Comparison of ENCODE assay signal across 12 cellular contexts in the genomic region with DNA sequence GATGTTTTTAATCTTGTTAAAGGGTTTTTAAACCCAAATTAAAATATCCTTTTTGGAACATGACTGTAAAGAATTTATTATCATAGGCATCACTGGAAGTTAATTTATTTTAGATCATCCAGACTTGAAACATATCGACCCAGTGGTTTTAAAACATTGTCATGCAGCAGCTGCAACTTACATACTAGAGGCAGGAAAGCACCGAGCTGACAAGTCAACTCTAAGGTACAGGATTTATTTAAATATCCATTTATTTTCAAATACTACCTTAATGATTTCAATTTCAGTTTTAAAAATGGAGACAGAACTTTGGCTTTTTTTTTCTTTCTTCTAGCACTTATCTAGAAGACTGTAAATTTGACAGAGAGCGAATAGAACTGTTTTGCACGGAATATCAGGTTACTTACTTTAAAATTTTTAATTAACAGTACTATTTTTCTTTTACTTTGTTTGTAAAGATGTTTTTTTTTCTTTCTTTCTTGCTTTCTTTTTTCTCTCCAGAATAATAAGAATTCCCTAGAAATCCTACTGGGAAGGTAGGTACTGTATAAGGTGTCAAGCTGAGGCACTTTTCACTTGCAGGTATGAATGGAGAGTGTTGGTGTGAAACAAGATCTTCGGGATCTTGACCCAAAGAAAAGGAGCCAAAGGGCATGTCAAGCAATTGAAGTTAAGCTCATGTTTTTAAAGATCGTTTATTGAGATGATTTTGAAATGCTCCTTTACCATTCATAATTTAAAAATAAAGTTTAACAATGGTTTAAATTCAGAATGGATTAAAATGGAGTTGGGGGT. TPM values are rescaled to one million over a fixed set of nuclear protein-coding genes. Genes with fewer than 3 reads are reported as not detected.
A peak's percentile ranks its signal among the peaks of the same experiment; 100 is the strongest.
DNase-seq lines count a peak whose midpoint lies in the region; ATAC-seq and TF ChIP-seq lines count a peak whose summit lies in the region.
"Had no signal": no experiment of that assay in that cellular context is flagged by ENCODE, and none has a peak within 500 bp of the region (broad histone marks: within the 10 kb centered on the region; RNA-seq: fewer than 3 reads in every experiment).

No MANE protein-coding gene starts in this region.

- no peaks in the 10 kb centered on the region for H3K9me2 ChIP-seq in GM23248 (ENCODE audit: insufficient read depth)

- peaks cover 50% of the 10 kb centered on the region for H3K27me3 Mint-ChIP-seq in activated naive CD8-positive, alpha-beta T cell treated with anti-CD3 and anti-CD28 coated beads for 36 hours
- peaks cover 0 to 5% (median 0%) of the 10 kb centered on the region in 3 donors for H3K27me3 Mint-ChIP-seq in naive B cell

- 81 to 85% methylated on average over 6 of the region's 6 CpGs for WGBS in GM23248 (ENCODE audit: low coverage in 1 of 2, low lambda C conversion rate in 2 of 2, missing lambda C conversion rate in 2 of 2), 2 experiments

- no peaks in the 10 kb centered on the region for H3K9me3 ChIP-seq in BLaER1
- H3K9me3 ChIP-seq in GM23248 (ENCODE audit: low read depth) = no peaks in the 10 kb centered on the region
- no peaks in the 10 kb centered on the region for H3K9me3 ChIP-seq in uterus

- H3K36me3 Mint-ChIP-seq in activated naive CD8-positive, alpha-beta T cell treated with anti-CD3 and anti-CD28 coated beads for 36 hours = peaks cover 12% of the 10 kb centered on the region
- peaks cover 0 to 7% of the 10 kb centered on the region in 2 donors for H3K36me3 Mint-ChIP-seq in naive B cell

- TF ChIP-seq POLR2A in uterus (IDR thresholded peaks at IDR 0.05) = no peak

- peaks cover 41% of the 10 kb centered on the region for H3K79me2 ChIP-seq in GM23248 (ENCODE audit: insufficient read depth)

- no peak for TF ChIP-seq CTCF in uterus (IDR thresholded peaks at IDR 0.05)

- no peak for DNase-seq in GM23248
- DNase-seq in activated naive CD8-positive, alpha-beta T cell treated with anti-CD3 and anti-CD28 coated beads for 36 hours = no peak
- no peak for DNase-seq in naive B cell
- no peak for DNase-seq in activated effector memory CD4-positive, alpha-beta T cell treated with anti-CD3 and anti-CD28 coated beads, Interleukin-2, amount 50 U/mL, for 16 hours
- DNase-seq in left colon = no peak
- DNase-seq in uterus = no peak
- DNase-seq: DMS53; midbrain; NCI-H526 treated with DMSO at 0.1 percent for 48 hours; stimulated activated CD4-positive, alpha-beta T cell treated with anti-CD3 and anti-CD28 coated beads, Interleukin-4, amount 100 ng/mL, for 4 hours had no signal

- H2AFZ ChIP-seq in GM23248 = no peak overlapping the region

- ATAC-seq in naive B cell (ENCODE audit: low read depth in 2 of 2) (no peak), left colon (no peak), GM18870 (IDR thresholded peaks at IDR 0.05; ENCODE audit: unreplicated experiment) (no peak)

- H3K27me3 ChIP-seq in BLaER1 (peaks cover 96% of the 10 kb centered on the region), GM23248 (replicated peaks; ENCODE audit: insufficient read depth) (0 out of 2 replicates have a peak, but pooled peaks cover 5% of the 10 kb centered on the region), uterus (no peaks in the 10 kb centered on the region)

- intact Hi-C loops in left colon (cut with DNase I, micrococcal nuclease) (loop anchor here in 1 of 2 donors (5.0 to 10.0 kb wide), 2 partner anchors 91 to 313 kb away; partner anchors contain the start of gene DNAJC1), uterus (cut with DNase I; ENCODE audit: low total_unique reads) (no loop called here)

- H3K27ac ChIP-seq in BLaER1 = peak overlapping the region; percentile 95
- H3K27ac ChIP-seq in GM23248 = peak overlapping the region; percentile 91
- H3K27ac ChIP-seq in uterus = peak overlapping the region in 1 of 2 donors; percentile 94

- no peaks in the 10 kb centered on the region for H3K9me3 Mint-ChIP-seq in activated naive CD8-positive, alpha-beta T cell treated with anti-CD3 and anti-CD28 coated beads for 36 hours
- peaks cover 0 to 4% (median 0%) of the 10 kb centered on the region in 7 donors for H3K9me3 Mint-ChIP-seq in naive B cell

- peak overlapping the region; percentile 87 for H3K4me3 Mint-ChIP-seq in activated naive CD8-positive, alpha-beta T cell treated with anti-CD3 and anti-CD28 coated beads for 36 hours
- peak overlapping the region in 5 of 8 donors; percentile 90 to 97 (median 94) for H3K4me3 Mint-ChIP-seq in naive B cell

- H4K20me1 ChIP-seq in BLaER1 (peaks cover 81% of the 10 kb centered on the region), GM23248 (ENCODE audit: insufficient read depth) (no peaks in the 10 kb centered on the region)

- H3F3A ChIP-seq in GM23248 (ENCODE audit: insufficient read depth) = peaks cover 36% of the 10 kb centered on the region; the same call in 1 of the 2 replicates

- no peak overlapping the region for H3K27ac Mint-ChIP-seq in activated naive CD8-positive, alpha-beta T cell treated with anti-CD3 and anti-CD28 coated beads for 36 hours
- peak overlapping the region; percentile 24 to 95 (median 60) for H3K27ac Mint-ChIP-seq in naive B cell

- H3K4me3 ChIP-seq in BLaER1 (peak overlapping the region; percentile 71), GM23248 (peak overlapping the region; percentile 86), uterus (no peak overlapping the region)

- H3K4me1 Mint-ChIP-seq in activated naive CD8-positive, alpha-beta T cell treated with anti-CD3 and anti-CD28 coated beads for 36 hours = peaks cover 35% of the 10 kb centered on the region
- peaks cover 25 to 51% (median 26%) of the 10 kb centered on the region in 3 donors for H3K4me1 Mint-ChIP-seq in naive B cell

- H3K4me2 ChIP-seq in BLaER1 = peak overlapping the region; percentile 55
- H3K4me2 ChIP-seq in GM23248 (ENCODE audit: unreplicated experiment) = peak overlapping the region; percentile 95

- H3K36me3 ChIP-seq in BLaER1 (no peaks in the 10 kb centered on the region), GM23248 (ENCODE audit: low read depth) (no peaks in the 10 kb centered on the region), uterus (no peaks in the 10 kb centered on the region)

- in situ Hi-C loops in GM23248 (cut with MboI) = no loop called here

- H3K9ac ChIP-seq in BLaER1 = peak overlapping the region; percentile 91
- H3K9ac ChIP-seq in GM23248 = peak overlapping the region; percentile 95

- H3K4me1 ChIP-seq in BLaER1 (no peaks in the 10 kb centered on the region), GM23248 (ENCODE audit: insufficient read depth) (peaks cover 30% of the 10 kb centered on the region), uterus (peaks cover 3 to 7% of the 10 kb centered on the region in 2 donors)

RNA-seq across cellular contexts. Expression of gene COMMD3, which starts 1.8 kb away (rescaled TPM):
- 26.4 and 48.2 TPM in 2 replicates for total RNA-seq in GM23248 (2014; rRNA removed; shearing (Covaris generic))
- polyA plus RNA-seq in GM23248 (2016; fragmentation: Nextera tagmentation; extraction: Ambion mirVana) (103 and 104 TPM in 2 replicates), naive B cell (ENCODE audit: low read depth in 6 of 6) (100 to 1,000 TPM in 5 of 6 donors, 10 to 100 TPM in 1; 86.5 to 140 (median 110) TPM)
- 10 to 100 TPM; 46.8 to 53.5 TPM for total RNA-seq in activated naive CD8-positive, alpha-beta T cell treated with anti-CD3 and anti-CD28 coated beads for 36 hours
- total RNA-seq in left colon (10 to 100 TPM; 38.4 to 50.0 TPM), uterus (10 to 100 TPM in 3 of 4 donors, 1 to 10 TPM in 1; 7.4 to 39.5 (median 25.8) TPM)

RNA-seq across cellular contexts. Expression of gene BMI1, which starts 2.9 kb away (rescaled TPM):
- 66.0 and 77.1 TPM in 2 replicates for total RNA-seq in GM23248 (2014; rRNA removed; shearing (Covaris generic))
- polyA plus RNA-seq in GM23248 (2016; fragmentation: Nextera tagmentation; extraction: Ambion mirVana) (37.6 and 38.0 TPM in 2 replicates), naive B cell (ENCODE audit: low read depth in 6 of 6) (10 to 100 TPM; 28.3 to 45.7 (median 33.3) TPM)
- total RNA-seq in activated naive CD8-positive, alpha-beta T cell treated with anti-CD3 and anti-CD28 coated beads for 36 hours = 10 to 100 TPM; 59.2 to 59.6 TPM
- total RNA-seq in left colon (10 to 100 TPM; 19.7 to 29.6 TPM), uterus (10 to 100 TPM; 50.2 to 85.7 (median 64.7) TPM)

RNA-seq across cellular contexts. Expression of gene SPAG6, which starts 27.3 kb away (rescaled TPM):
- total RNA-seq in GM23248 (2014; rRNA removed; shearing (Covaris generic)) = not detected in 2 replicates
- polyA plus RNA-seq in GM23248 (2016; fragmentation: Nextera tagmentation; extraction: Ambion mirVana) (not detected in 2 replicates), naive B cell (ENCODE audit: low read depth in 6 of 6) (not detected)
- total RNA-seq in activated naive CD8-positive, alpha-beta T cell treated with anti-CD3 and anti-CD28 coated beads for 36 hours = not detected
- total RNA-seq in left colon (not detected), uterus (1 to 10 TPM in 1 of 4 donors, under 1 TPM in 2, not detected in 1; 0.29 to 3.9 (median 0.49) TPM)

Comparison
In these comparisons a context has a peak if more than half of its experiments do, and no peak if none do; other contexts are left out.
1. H3K4me3 ChIP-seq: peak in BLaER1 (single experiment) and GM23248 (single experiment); none in uterus (0 of 2).